ENCODE assay signal across 23 cellular contexts in genomic region chr18:37438417-37439180, GRCh38.
"Had no signal": no experiment of that assay in that cellular context is flagged by ENCODE, and none has a peak within 500 bp of the region (broad histone marks: within the 10 kb centered on the region; RNA-seq: fewer than 3 reads in every experiment).

No MANE protein-coding gene starts in this region.

- H3K9me3 ChIP-seq: neutrophil, ovary, prostate gland, thoracic aorta, upper lobe of left lung had no signal

- DNase-seq: activated CD4-positive, alpha-beta T cell treated with anti-CD3 and anti-CD28 coated beads for 36 hours; activated CD4-positive, alpha-beta T cell treated with anti-CD3 and anti-CD28 coated beads, Interleukin-2, amount 50 U/mL, for 4 hours; activated CD8-positive, alpha-beta memory T cell treated with anti-CD3 and anti-CD28 coated beads for 24 hours; activated CD8-positive, alpha-beta memory T cell treated with anti-CD3 and anti-CD28 coated beads, Interleukin-2, amount 50 U/mL, for 4 hours; activated T-cell treated with anti-CD3 and anti-CD28 coated beads, Interleukin-2, amount 50 U/mL, for 24 hours; aorta; effector CD4-positive, alpha-beta T cell; erythroblast; foreskin fibroblast; heart right ventricle; islet precursor cell; left cardiac atrium; ovary; stimulated activated CD4-positive, alpha-beta T cell treated with anti-CD3 and anti-CD28 coated beads, Interleukin-2, amount 100 ng/mL, for 48 hours; stimulated activated CD8-positive, alpha-beta memory T cell treated with anti-CD3 and anti-CD28 coated beads, Interleukin-4, amount 100 ng/mL, for 48 hours; stimulated activated naive B cell treated with anti-CD40 and anti-IgM and Interleukin-4, amounts not matched to agents 10 μg/mL and 1 μg/mL and 100 μg/mL, for 72 hours; upper lobe of left lung had no signal

- H3K27ac ChIP-seq: heart right ventricle, neutrophil, ovary, prostate gland, thoracic aorta, upper lobe of left lung had no signal

- H3K4me3 ChIP-seq: heart right ventricle, ovary, prostate gland, thoracic aorta, upper lobe of left lung had no signal

- H3K27me3 ChIP-seq: ovary, upper lobe of left lung had no signal

- H3K4me1 ChIP-seq: prostate gland, upper lobe of left lung had no signal

- H3K36me3 ChIP-seq: heart right ventricle, neutrophil, ovary, prostate gland, thoracic aorta, upper lobe of left lung had no signal

- ATAC-seq: activated CD4-positive, alpha-beta T cell treated with anti-CD3 and anti-CD28 coated beads for 36 hours; activated naive CD4-positive, alpha-beta T cell treated with anti-CD3 and anti-CD28 coated beads, Interleukin-2, amount 50 U/mL, for 72 hours; activated T-helper 17 cell treated with anti-CD3 and anti-CD28 coated beads, Interleukin-2, amount 50 U/mL, for 72 hours; heart right ventricle; left cardiac atrium; stimulated activated naive B cell treated with anti-CD40 and anti-IgM and Interleukin-4, amounts not matched to agents 10 μg/mL and 1 μg/mL and 100 μg/mL, for 72 hours; WTC11 had no signal
